ENCODE assay signal across 10 cellular contexts in genomic region chr16:88760424-88761142, GRCh38. TPM values are rescaled to one million over a fixed set of nuclear protein-coding genes. Genes with fewer than 3 reads are reported as not detected.
DNase-seq lines count a peak whose midpoint lies in the region; ATAC-seq and TF ChIP-seq lines count a peak whose summit lies in the region.
"Had no signal": no experiment of that assay in that cellular context is flagged by ENCODE, and none has a peak within 500 bp of the region (broad histone marks: within the 10 kb centered on the region; RNA-seq: fewer than 3 reads in every experiment).

No MANE protein-coding gene starts in this region.

- peaks cover 3% of the 10 kb centered on the region for H3K36me3 Mint-ChIP-seq in CD4-positive, CD25-positive, alpha-beta regulatory T cell

- TF ChIP-seq EP300 in gastroesophageal sphincter (IDR thresholded peaks at IDR 0.05): no peak

- H3K4me3 Mint-ChIP-seq in CD4-positive, CD25-positive, alpha-beta regulatory T cell: peak overlapping the region in 2 of 4 donors; percentile 31 to 39

- H3K4me2 ChIP-seq in PC-9: peak overlapping the region; percentile 83

- intact Hi-C loops in PC-9 (cut with micrococcal nuclease; ENCODE audit: unreplicated experiment) (loop anchor here (1.0 to 5.0 kb wide), 2 partner anchors 11 to 893 kb away; partner anchors contain the start of gene SLC7A5), prostate gland (cut with DNase I) (no loop called here)

- no peaks in the 10 kb centered on the region for H3K9me3 ChIP-seq in CD4-positive, CD25-positive, alpha-beta regulatory T cell (ENCODE audit: control insufficient read depth in 2 of 2, low read length in 2 of 2)
- no peaks in the 10 kb centered on the region for H3K9me3 ChIP-seq in PC-9 (ENCODE audit: insufficient read depth, low read depth)
- H3K9me3 ChIP-seq in gastroesophageal sphincter: no peaks in the 10 kb centered on the region
- H3K9me3 ChIP-seq in prostate gland: no peaks in the 10 kb centered on the region

- DNase-seq in CD4-positive, CD25-positive, alpha-beta regulatory T cell: no peak
- DNase-seq in PC-9 (peak; percentile 74 to 77), prostate gland (ENCODE audit: low spot score) (peak; percentile 84), UCSD-AML1 (lab: John Stamatoyannopoulos, UW; ENCODE audit: unreplicated experiment) (no peak), GM03348 (ENCODE audit: low spot score) (no peak), HuH-7.5 (ENCODE audit: low spot score) (no peak)
- DNase-seq: NCI-H2081 treated with DMSO at 0.1 percent for 48 hours had no signal

- H3K27me3 ChIP-seq in CD4-positive, CD25-positive, alpha-beta regulatory T cell (ENCODE audit: control insufficient read depth, insufficient read depth, low read length): no peaks in the 10 kb centered on the region
- H3K27me3 ChIP-seq in PC-9 (ENCODE audit: insufficient read depth, low read depth) (no peaks in the 10 kb centered on the region), gastroesophageal sphincter (no peaks in the 10 kb centered on the region), prostate gland (replicated peaks; ENCODE audit: insufficient read depth) (no peaks in the 10 kb centered on the region)

- H3K9me3 Mint-ChIP-seq in CD4-positive, CD25-positive, alpha-beta regulatory T cell: no peaks in the 10 kb centered on the region

- 60% methylated on average over 2 of the region's 24 CpGs; no CpG with 5 or more reads in 1 of the 2 donors for WGBS in gastroesophageal sphincter (ENCODE audit: low coverage in 1 of 2), 2 donors
- WGBS in prostate gland: 44% methylated on average over 20 of the region's 24 CpGs

- CTCF ChIA-PET in PC-9 (lab: Charles Lee): interaction anchor here (3.1 kb wide), 1 partner anchor 21 kb away, joined by 9 read pairs; no protein-coding TSS in a partner anchor

- H3K79me2 ChIP-seq in PC-9 (ENCODE audit: low read depth): peaks cover 71% of the 10 kb centered on the region

- H3K4me1 ChIP-seq in CD4-positive, CD25-positive, alpha-beta regulatory T cell (ENCODE audit: control insufficient read depth, insufficient read depth, low read length, poor library complexity, severe bottlenecking): peaks cover 47% of the 10 kb centered on the region
- H3K4me1 ChIP-seq in PC-9 (replicated peaks; ENCODE audit: insufficient read depth) (peaks cover 94% of the 10 kb centered on the region), gastroesophageal sphincter (peaks cover 0 to 95% (median 55%) of the 10 kb centered on the region in 3 donors), prostate gland (replicated peaks) (peaks cover 61% of the 10 kb centered on the region)

- BruUV-seq in PC-9 (replicated peaks; lab: Mats Ljungman, UMichigan): no TSS peak

- ATAC-seq in CD4-positive, CD25-positive, alpha-beta regulatory T cell (ENCODE audit: low read depth in 2 of 2): no peak
- ATAC-seq in gastroesophageal sphincter: no peak
- ATAC-seq in HG03571 (IDR thresholded peaks at IDR 0.05; ENCODE audit: unreplicated experiment): no peak

- H3K36me3 ChIP-seq in CD4-positive, CD25-positive, alpha-beta regulatory T cell (ENCODE audit: control insufficient read depth, insufficient read depth, low read length): peaks cover 11% of the 10 kb centered on the region
- H3K36me3 ChIP-seq in PC-9 (ENCODE audit: low read depth) (no peaks in the 10 kb centered on the region), gastroesophageal sphincter (peaks cover 0 to 6% of the 10 kb centered on the region in 2 donors), prostate gland (no peaks in the 10 kb centered on the region)

- H3K4me1 Mint-ChIP-seq in CD4-positive, CD25-positive, alpha-beta regulatory T cell: peaks cover 0 to 42% (median 13%) of the 10 kb centered on the region in 4 donors

- no peak overlapping the region for H3K4me3 ChIP-seq in CD4-positive, CD25-positive, alpha-beta regulatory T cell (ENCODE audit: low read depth, low read length)
- H3K4me3 ChIP-seq in PC-9 (peak overlapping the region; percentile 7; the same call in 1 of the 2 replicates), gastroesophageal sphincter (no peak overlapping the region), prostate gland (no peak overlapping the region)

- no peak for TF ChIP-seq CTCF in PC-9 (conservative IDR thresholded peaks at IDR 0.05)
- TF ChIP-seq CTCF in gastroesophageal sphincter (IDR thresholded peaks at IDR 0.05): no peak
- TF ChIP-seq CTCF in prostate gland (IDR thresholded peaks at IDR 0.05): peak in 2 of 4 experiments; percentile 4 to 16

- H3K27me3 Mint-ChIP-seq in CD4-positive, CD25-positive, alpha-beta regulatory T cell: no peaks in the 10 kb centered on the region

- POLR2A ChIA-PET in PC-9 (lab: Charles Lee; ENCODE audit: unreplicated experiment): interaction anchor here (0.5 to 1.1 kb wide), 10 partner anchors 10 to 972 kb away, joined by 3 to 11 read pairs (median 4); partner anchors contain the start of genes APRT and MVD

- H3K9me2 ChIP-seq in PC-9 (ENCODE audit: insufficient read depth): no peaks in the 10 kb centered on the region

- H2AFZ ChIP-seq in PC-9: no peak overlapping the region
- H2AFZ ChIP-seq: parathyroid adenoma had no signal

- peak overlapping the region in 1 of 3 donors; percentile 55 for H3K27ac Mint-ChIP-seq in CD4-positive, CD25-positive, alpha-beta regulatory T cell

- peak overlapping the region; percentile 69 for H3K27ac ChIP-seq in CD4-positive, CD25-positive, alpha-beta regulatory T cell (ENCODE audit: insufficient read depth, low read length, poor library complexity, severe bottlenecking)
- H3K27ac ChIP-seq in PC-9: 0 out of 2 replicates have a peak overlapping the region, but pooled peaks have one; percentile 18
- peak overlapping the region; percentile 81 to 96 (median 92) for H3K27ac ChIP-seq in gastroesophageal sphincter
- H3K27ac ChIP-seq in prostate gland: peak overlapping the region; percentile 87 to 95
- H3K27ac ChIP-seq: parathyroid adenoma had no signal

- H3F3A ChIP-seq in PC-9 (ENCODE audit: insufficient read depth, low read depth): peaks cover 77% of the 10 kb centered on the region

- TF ChIP-seq POLR2A in gastroesophageal sphincter (IDR thresholded peaks at IDR 0.05) (no peak), prostate gland (IDR thresholded peaks at IDR 0.05) (no peak)

- peaks cover 24% of the 10 kb centered on the region for H4K20me1 ChIP-seq in PC-9 (ENCODE audit: insufficient read depth)

RNA-seq across cellular contexts. Expression of gene PIEZO1, which starts 24.4 kb away (rescaled TPM):
- total RNA-seq in CD4-positive, CD25-positive, alpha-beta regulatory T cell: 337 TPM
- polyA plus RNA-seq in CD4-positive, CD25-positive, alpha-beta regulatory T cell: 10 to 100 TPM; 18.1 to 23.6 (median 19.9) TPM
- total RNA-seq in PC-9 (2021): 391 and 426 TPM in 2 replicates
- 100 to 1,000 TPM; 105 to 248 (median 172) TPM for total RNA-seq in gastroesophageal sphincter
- total RNA-seq in prostate gland: 100 to 1,000 TPM; 156 to 202 TPM

RNA-seq across cellular contexts. Expression of gene CDT1, which starts 43.0 kb away (rescaled TPM):
- 4.8 TPM for total RNA-seq in CD4-positive, CD25-positive, alpha-beta regulatory T cell
- 1 to 10 TPM in 2 of 4 donors, under 1 TPM in 2; 0.60 to 1.4 (median 1.2) TPM for polyA plus RNA-seq in CD4-positive, CD25-positive, alpha-beta regulatory T cell
- total RNA-seq in PC-9 (2021) (73.2 and 95.4 TPM in 2 replicates), gastroesophageal sphincter (1 to 10 TPM in 1 of 4 donors, under 1 TPM in 1, not detected in 2; 0.92 to 2.0 TPM), prostate gland (1 to 10 TPM; 4.3 to 7.6 TPM)

RNA-seq across cellular contexts. Expression of gene APRT, which starts 51.1 kb away (rescaled TPM):
- total RNA-seq in CD4-positive, CD25-positive, alpha-beta regulatory T cell: 145 TPM
- polyA plus RNA-seq in CD4-positive, CD25-positive, alpha-beta regulatory T cell: 100 to 1,000 TPM; 370 to 489 (median 443) TPM
- total RNA-seq in PC-9 (2021) (213 and 226 TPM in 2 replicates), gastroesophageal sphincter (100 to 1,000 TPM in 2 of 4 donors, 10 to 100 TPM in 2; 64.9 to 103 (median 92.9) TPM), prostate gland (100 to 1,000 TPM; 165 to 211 TPM)

RNA-seq across cellular contexts. Expression of gene CTU2, which starts 54.3 kb away (rescaled TPM):
- total RNA-seq in CD4-positive, CD25-positive, alpha-beta regulatory T cell: 26.0 TPM
- 10 to 100 TPM; 11.8 to 14.0 (median 12.6) TPM for polyA plus RNA-seq in CD4-positive, CD25-positive, alpha-beta regulatory T cell
- 20.0 and 38.0 TPM in 2 replicates for total RNA-seq in PC-9 (2021)
- 10 to 100 TPM in 2 of 4 donors, 1 to 10 TPM in 2; 6.0 to 19.9 (median 10.7) TPM for total RNA-seq in gastroesophageal sphincter
- 10 to 100 TPM; 15.0 to 19.1 TPM for total RNA-seq in prostate gland

RNA-seq across cellular contexts. Expression of gene RNF166, which starts 54.4 kb away (rescaled TPM):
- 420 TPM for total RNA-seq in CD4-positive, CD25-positive, alpha-beta regulatory T cell
- polyA plus RNA-seq in CD4-positive, CD25-positive, alpha-beta regulatory T cell: 100 to 1,000 TPM in 1 of 4 donors, 10 to 100 TPM in 3; 63.6 to 118 (median 97.3) TPM
- total RNA-seq in PC-9 (2021) (25.6 and 29.4 TPM in 2 replicates), gastroesophageal sphincter (10 to 100 TPM; 19.5 to 27.8 (median 22.3) TPM), prostate gland (10 to 100 TPM; 11.6 to 30.3 TPM)

Comparison
In these comparisons a context has a peak if more than half of its experiments do, and no peak if none do; other contexts are left out.
1. DNase-seq: peak in PC-9 (2 of 2) and prostate gland (single experiment); none in CD4-positive, CD25-positive, alpha-beta regulatory T cell (0 of 3), UCSD-AML1 (single experiment), GM03348 (single experiment) and HuH-7.5 (single experiment).
2. H3K27ac ChIP-seq: peak in every context shown above with its lines; median percentile 92 in gastroesophageal sphincter; 91 in prostate gland; 69 in CD4-positive, CD25-positive, alpha-beta regulatory T cell; 18 in PC-9.